In the genomic region with DNA sequence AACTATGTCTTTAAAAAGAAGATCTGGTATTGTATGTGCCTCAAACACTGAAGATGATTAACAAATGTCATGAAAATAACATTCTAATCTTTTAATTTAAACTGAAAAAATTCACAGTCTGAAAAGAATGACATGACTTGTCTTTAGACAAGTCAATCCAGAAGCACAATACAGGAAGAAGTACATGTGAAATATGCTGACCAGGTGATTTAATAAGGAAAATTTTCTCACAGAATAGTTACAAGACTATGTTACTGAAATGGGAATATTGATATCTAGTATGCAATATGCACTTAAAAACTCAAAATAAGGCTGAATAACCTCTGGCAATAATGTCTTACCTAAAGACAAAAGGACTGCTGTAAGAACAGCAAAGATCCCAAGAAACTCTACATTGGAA, we compare ENCODE assay signal across 10 cellular contexts.
"Had no signal": no experiment of that assay in that cellular context is flagged by ENCODE, and none has a peak within 500 bp of the region (broad histone marks: within the 10 kb centered on the region; RNA-seq: fewer than 3 reads in every experiment).

No MANE protein-coding gene starts in this region.

- DNase-seq: GM23248, GOT3, H7, HFFc6, Karpas-422, KBM-7 had no signal

- H2AFZ ChIP-seq: GM23248 had no signal

- H3K9me3 ChIP-seq: HAP-1 had no signal

- FAIRE-seq: HTR-8/SVneo had no signal

- H3K36me3 ChIP-seq: HAP-1 had no signal

- H3K9ac ChIP-seq: GM23248, KMS-11 had no signal

- H3K4me3 ChIP-seq: GM23248, HAP-1 had no signal

- H3K4me2 ChIP-seq: KMS-11 had no signal

- ATAC-seq: HCT116 had no signal

- H3K27ac ChIP-seq: GM23248, KMS-11 had no signal
